ENCODE assay signal across 7 cellular contexts in genomic region chr1:12124693-12125421, GRCh38. TPM values are rescaled to one million over a fixed set of nuclear protein-coding genes. Genes with fewer than 3 reads are reported as not detected.
DNase-seq lines count a peak whose midpoint lies in the region; ATAC-seq, FAIRE-seq and TF ChIP-seq lines count a peak whose summit lies in the region.

No MANE protein-coding gene starts in this region.

- FAIRE-seq in bronchial epithelial cell (lab: Jason Lieb, UNC) = no peak

- peaks cover 34% of the 10 kb centered on the region for H3K27me3 ChIP-seq in bronchial epithelial cell (ENCODE audit: control insufficient read depth, insufficient read depth, low read length)

- H3K4me3 ChIP-seq in WI38 (ENCODE audit: low read depth, low read length) (no peak overlapping the region), bronchial epithelial cell (ENCODE audit: low read depth, low read length) (no peak overlapping the region)

- peak; percentile 2 for DNase-seq in NCI-H1417 treated with DMSO at 0.1 percent for 48 hours (lab: John Stamatoyannopoulos, UW)
- DNase-seq in bronchial epithelial cell (ENCODE audit: low read depth) = peak; percentile 47
- peak; percentile 58 for DNase-seq in kidney glomerular epithelial cell (lab: John Stamatoyannopoulos, UW)
- DNase-seq in stimulated activated CD4-positive, alpha-beta T cell treated with anti-CD3 and anti-CD28 coated beads, Interleukin-1b, Interleukin-23, amount 100 ng/mL, for 48 hours = peak; percentile 72

- no peak for ATAC-seq in HG02870 (IDR thresholded peaks at IDR 0.05; ENCODE audit: unreplicated experiment)

- peak; percentile 88 for TF ChIP-seq CTCF in GM12874 (IDR thresholded peaks at IDR 0.05; ENCODE audit: insufficient read depth, low read depth, low read length)
- peak; percentile 87 for TF ChIP-seq CTCF in WI38 (IDR thresholded peaks at IDR 0.05; ENCODE audit: low read depth, low read length)
- TF ChIP-seq CTCF in bronchial epithelial cell (IDR thresholded peaks at IDR 0.05; ENCODE audit: insufficient read depth, low read length, severe bottlenecking) = peak; percentile 95

- no peaks in the 10 kb centered on the region for H3K36me3 ChIP-seq in bronchial epithelial cell (ENCODE audit: control insufficient read depth, insufficient read depth, low read length)

RNA-seq across cellular contexts. Expression of gene TNFRSF1B, which starts 41.9 kb away (rescaled TPM):
- under 0.01 TPM in 2 replicates for total RNA-seq in bronchial epithelial cell

Comparison
In these comparisons a context has a peak if more than half of its experiments do, and no peak if none do; other contexts are left out.
1. DNase-seq: peak in every context shown above with its lines; median percentile 72 in stimulated activated CD4-positive, alpha-beta T cell treated with anti-CD3 and anti-CD28 coated beads, Interleukin-1b, Interleukin-23, amount 100 ng/mL, for 48 hours; 58 in kidney glomerular epithelial cell; 47 in bronchial epithelial cell; 2 in NCI-H1417 treated with DMSO at 0.1 percent for 48 hours.